Comparison of ENCODE assay signal across 8 cellular contexts in the genomic region with DNA sequence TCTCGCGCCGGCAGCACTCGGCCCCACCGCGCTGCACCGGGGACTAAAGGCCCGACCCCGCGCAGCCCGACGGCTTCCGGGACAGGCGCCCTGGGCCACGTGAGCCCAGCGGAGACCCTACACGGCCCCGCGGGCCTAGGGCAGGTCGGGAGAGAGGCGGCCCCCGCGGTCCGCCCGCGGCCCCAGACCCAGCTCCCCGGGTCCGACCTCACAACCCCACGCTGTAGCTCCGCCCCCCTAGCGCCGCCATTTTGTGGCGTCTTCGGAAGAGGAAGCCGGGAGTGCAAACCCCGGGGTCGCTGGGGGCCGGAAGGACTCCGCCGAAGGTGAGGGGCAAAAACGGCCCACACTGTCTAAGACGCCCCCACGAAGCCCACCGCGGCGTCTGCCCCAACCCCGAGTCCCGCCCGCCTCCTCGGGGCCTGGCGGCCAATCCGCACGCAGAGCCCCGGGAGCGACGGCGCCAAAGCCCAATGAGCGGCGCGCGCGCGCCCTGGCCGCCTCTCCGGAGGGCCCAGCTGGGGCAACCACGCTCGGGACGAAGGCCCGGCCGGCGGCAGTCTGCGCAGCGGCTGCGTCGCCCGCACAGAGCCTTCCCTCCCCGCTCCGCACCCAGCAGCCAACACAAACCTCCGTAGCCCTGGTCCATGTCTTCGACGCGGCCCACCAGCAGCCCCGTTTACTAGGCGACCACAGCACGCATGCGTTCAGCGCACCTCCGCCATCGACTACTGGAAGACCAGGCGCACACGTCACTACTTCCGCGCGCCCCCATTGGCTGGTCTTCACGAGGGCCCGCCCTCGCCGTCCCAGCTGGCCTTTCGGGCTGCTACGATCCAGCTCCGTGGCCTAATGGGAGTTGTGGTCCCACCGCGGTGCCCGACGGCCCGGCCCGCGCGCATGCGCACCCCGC.
DNase-seq lines count a peak whose midpoint lies in the region; ATAC-seq and TF ChIP-seq lines count a peak whose summit lies in the region.

TSS of gene AKAP8 (minus strand) at position 705 of the 913 bp plus-strand sequence. CDS start at position 649, 56 bp downstream.

- peak within 1 kb of the TSS; percentile 97 for H3K27ac Mint-ChIP-seq in central memory CD8-positive, alpha-beta T cell (ENCODE audit: low read depth)

- H3K4me1 Mint-ChIP-seq in central memory CD8-positive, alpha-beta T cell, result peaks cover 36% of the 10 kb centered on the region

- ATAC-seq in HG03378 (IDR thresholded peaks at IDR 0.05; ENCODE audit: unreplicated experiment), result peak; percentile 76
- peak; percentile 94 for ATAC-seq in activated CD4-positive, CD25-positive, alpha-beta regulatory T cell treated with anti-CD3 and anti-CD28 coated beads, Interleukin-2, amount 50 U/mL, for 24 hours
- ATAC-seq in central memory CD8-positive, alpha-beta T cell (replicated peaks; ENCODE audit: extremely low read depth, poor library complexity, severe bottlenecking), result peak; percentile 92

- peak; percentile 68 for TF ChIP-seq POLR2A in GM19099 (IDR thresholded peaks at IDR 0.05; ENCODE audit: extremely low read depth, insufficient read length, low read depth)

- DNase-seq in AG20443 (ENCODE audit: low spot score) (peak; percentile 100), NCI-H446 treated with DMSO at 0.1 percent for 48 hours (lab: John Stamatoyannopoulos, UW) (peak; percentile 97), iris pigment epithelial cell (ENCODE audit: low read depth) (peak; percentile 98)
- DNase-seq in central memory CD8-positive, alpha-beta T cell (ENCODE audit: low spot score in 2 of 2), result peak; percentile 94 to 97
- DNase-seq in stimulated activated CD4-positive, alpha-beta T cell treated with anti-CD3 and anti-CD28 coated beads, Interleukin-12 subunit alpha, Interleukin-12 subunit beta, amount 100 ng/mL, for 24 hours (ENCODE audit: low read depth in 2 of 2), result peak; percentile 95 to 96

- no peaks in the 10 kb centered on the region for H3K9me3 Mint-ChIP-seq in central memory CD8-positive, alpha-beta T cell

- peak within 1 kb of the TSS; percentile 92 for H3K4me3 Mint-ChIP-seq in central memory CD8-positive, alpha-beta T cell

- peaks cover 26% of the 10 kb centered on the region for H3K36me3 Mint-ChIP-seq in central memory CD8-positive, alpha-beta T cell (ENCODE audit: insufficient read depth)

- H3K27me3 Mint-ChIP-seq in central memory CD8-positive, alpha-beta T cell, result no peaks in the 10 kb centered on the region

Comparison
In these comparisons a context has a peak if more than half of its experiments do, and no peak if none do; other contexts are left out.
1. Peak in every context shown above with its lines: DNase-seq and ATAC-seq.